22 cellular contexts compared by ENCODE assay signal in the genomic region with DNA sequence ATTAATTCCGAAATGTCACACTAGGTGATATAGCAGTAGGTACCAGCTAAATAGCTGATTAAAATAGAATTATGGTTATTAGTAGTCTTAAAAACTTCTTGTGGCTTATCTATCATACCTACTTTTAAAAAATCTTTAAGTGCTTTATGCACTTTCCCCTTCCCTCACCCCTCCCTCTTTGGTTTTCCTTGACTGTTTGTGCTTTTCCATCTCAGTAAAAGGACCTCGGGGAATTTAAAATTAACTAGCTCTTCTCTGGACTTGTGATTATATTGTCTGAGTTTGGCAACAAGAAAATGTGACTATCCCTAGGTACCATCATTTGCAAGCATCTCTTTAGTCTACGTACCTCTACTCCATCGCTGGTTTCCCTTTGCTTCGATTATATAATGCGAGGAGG. TPM values are rescaled to one million over a fixed set of nuclear protein-coding genes. Genes with fewer than 3 reads are reported as not detected.
DNase-seq lines count a peak whose midpoint lies in the region; ATAC-seq, FAIRE-seq and TF ChIP-seq lines count a peak whose summit lies in the region.
"Had no signal": no experiment of that assay in that cellular context is flagged by ENCODE, and none has a peak within 500 bp of the region (broad histone marks: within the 10 kb centered on the region; RNA-seq: fewer than 3 reads in every experiment).

No MANE protein-coding gene starts in this region.

- H3K9ac ChIP-seq in BLaER1: no peak overlapping the region

- H3K4me3 Mint-ChIP-seq in CD8-positive, alpha-beta T cell: no peak overlapping the region
- no peak overlapping the region for H3K4me3 Mint-ChIP-seq in nephron progenitor cell
- H3K4me3 Mint-ChIP-seq: activated CD8-positive, alpha-beta memory T cell treated with anti-CD3 and anti-CD28 coated beads, Interleukin-2, amount 10 ng/mL, durations not matched to agents 7 days and 5 days; activated naive CD4-positive, alpha-beta T cell treated with anti-CD3 and anti-CD28 coated beads, Interleukin-2, amount 10 ng/mL, durations not matched to agents 7 days and 5 days; CD14-positive monocyte had no signal

- no peak overlapping the region for H3K4me3 ChIP-seq in BLaER1
- no peak overlapping the region for H3K4me3 ChIP-seq in CD8-positive, alpha-beta T cell (ENCODE audit: low read depth, low read length)
- H3K4me3 ChIP-seq: transverse colon had no signal

- no peaks in the 10 kb centered on the region for H3K9me3 Mint-ChIP-seq in CD8-positive, alpha-beta T cell
- H3K9me3 Mint-ChIP-seq in nephron progenitor cell: no peaks in the 10 kb centered on the region
- H3K9me3 Mint-ChIP-seq: activated naive CD4-positive, alpha-beta T cell treated with anti-CD3 and anti-CD28 coated beads, Interleukin-2, amount 10 ng/mL, durations not matched to agents 7 days and 5 days; CD14-positive monocyte; neural crest cell had no signal

- no peak for ATAC-seq in CD8-positive, alpha-beta T cell
- ATAC-seq in HG03175 (IDR thresholded peaks at IDR 0.05; ENCODE audit: unreplicated experiment): no peak
- ATAC-seq: activated CD8-positive, alpha-beta memory T cell treated with anti-CD3 and anti-CD28 coated beads, Interleukin-2, amount 10 ng/mL, durations not matched to agents 7 days and 5 days; sciatic nerve had no signal

- FAIRE-seq in TTC549 (lab: Jason Lieb, UNC): peak; percentile 33
- FAIRE-seq: RCC 7860 had no signal

- peaks cover 100% of the 10 kb centered on the region for H3K36me3 ChIP-seq in BLaER1
- peaks cover 47% of the 10 kb centered on the region for H3K36me3 ChIP-seq in CD8-positive, alpha-beta T cell (ENCODE audit: insufficient read depth, low read length)

- H3K4me2 ChIP-seq in BLaER1: 0 out of 2 replicates have a peak overlapping the region, but pooled peaks have one; percentile 2

- H3K27ac ChIP-seq in BLaER1: no peak overlapping the region
- no peak overlapping the region for H3K27ac ChIP-seq in CD8-positive, alpha-beta T cell (ENCODE audit: low read depth, low read length)

- POLR2A ChIA-PET in CD8-positive, alpha-beta T cell (lab: Charles Lee): interaction anchor here (1.7 to 27.3 kb wide), 3 partner anchors 7 to 12 kb away, joined by 7 to 762 read pairs (median 762); a partner anchor contains a TSS

- H3K9me3 ChIP-seq in BLaER1: no peaks in the 10 kb centered on the region
- no peaks in the 10 kb centered on the region for H3K9me3 ChIP-seq in CD8-positive, alpha-beta T cell (ENCODE audit: low read length)
- H3K9me3 ChIP-seq: transverse colon had no signal

- H4K20me1 ChIP-seq in BLaER1: peaks cover 98% of the 10 kb centered on the region

- TF ChIP-seq CTCF in CD8-positive, alpha-beta T cell (IDR thresholded peaks at IDR 0.05): no peak
- TF ChIP-seq CTCF in nephron progenitor cell (IDR thresholded peaks at IDR 0.05): no peak

- H3K4me1 ChIP-seq in BLaER1: peaks cover 52% of the 10 kb centered on the region
- peaks cover 36% of the 10 kb centered on the region for H3K4me1 ChIP-seq in CD8-positive, alpha-beta T cell (ENCODE audit: insufficient read depth, low read length)

- CTCF ChIA-PET in CD8-positive, alpha-beta T cell (lab: Charles Lee): interaction anchor here (0.9 to 1.7 kb wide), 3 partner anchors 11 to 243 kb away, joined by 3 to 6 read pairs (median 5); a partner anchor contains a TSS

- peak overlapping the region; percentile 79 for H3K27ac Mint-ChIP-seq in CD8-positive, alpha-beta T cell
- H3K27ac Mint-ChIP-seq in nephron progenitor cell: peak overlapping the region; percentile 86
- H3K27ac Mint-ChIP-seq: activated naive CD4-positive, alpha-beta T cell treated with anti-CD3 and anti-CD28 coated beads, Interleukin-2, amount 10 ng/mL, durations not matched to agents 7 days and 5 days had no signal

- no peak for DNase-seq in CD8-positive, alpha-beta T cell
- DNase-seq in nephron progenitor cell: no peak
- DNase-seq in Ammon's horn (ENCODE audit: low spot score): no peak
- DNase-seq in DMS53 treated with DMSO at 0.1 percent for 48 hours (lab: John Stamatoyannopoulos, UW; ENCODE audit: unreplicated experiment): no peak
- DNase-seq: activated CD4-positive, alpha-beta T cell treated with anti-CD3 and anti-CD28 coated beads for 48 hours; activated CD8-positive, alpha-beta memory T cell treated with anti-CD3 and anti-CD28 coated beads, Interleukin-2, amount 10 ng/mL, durations not matched to agents 7 days and 5 days; activated naive CD4-positive, alpha-beta T cell treated with anti-CD3 and anti-CD28 coated beads, Interleukin-2, amount 10 ng/mL, durations not matched to agents 7 days and 5 days; hippocampal formation; mammary epithelial cell; NCI-H1092; NCI-H1694 treated with DMSO at 0.1 percent for 48 hours; NCI-H446 treated with DMSO at 0.1 percent for 48 hours; NCI-H82; SIG-M5; transverse colon had no signal

- peaks cover 66% of the 10 kb centered on the region for H3K4me1 Mint-ChIP-seq in CD8-positive, alpha-beta T cell (ENCODE audit: low read depth)
- no peaks in the 10 kb centered on the region for H3K4me1 Mint-ChIP-seq in nephron progenitor cell
- H3K4me1 Mint-ChIP-seq: CD14-positive monocyte, neural crest cell had no signal

- peaks cover 86% of the 10 kb centered on the region for H3K36me3 Mint-ChIP-seq in CD8-positive, alpha-beta T cell
- H3K36me3 Mint-ChIP-seq in nephron progenitor cell (ENCODE audit: low read depth): peaks cover 84% of the 10 kb centered on the region

- H3K27me3 ChIP-seq in BLaER1: no peaks in the 10 kb centered on the region
- no peaks in the 10 kb centered on the region for H3K27me3 ChIP-seq in CD8-positive, alpha-beta T cell (ENCODE audit: insufficient read depth, low read length)
- H3K27me3 ChIP-seq: transverse colon had no signal

- intact Hi-C loops in CD8-positive, alpha-beta T cell (cut with DNase I, micrococcal nuclease): no loop called here

- no peaks in the 10 kb centered on the region for H3K27me3 Mint-ChIP-seq in CD8-positive, alpha-beta T cell (ENCODE audit: low read depth)
- H3K27me3 Mint-ChIP-seq in nephron progenitor cell (ENCODE audit: low read depth, poor library complexity): no peaks in the 10 kb centered on the region
- H3K27me3 Mint-ChIP-seq: activated CD8-positive, alpha-beta memory T cell treated with anti-CD3 and anti-CD28 coated beads, Interleukin-2, amount 10 ng/mL, durations not matched to agents 7 days and 5 days; activated naive CD4-positive, alpha-beta T cell treated with anti-CD3 and anti-CD28 coated beads, Interleukin-2, amount 10 ng/mL, durations not matched to agents 7 days and 5 days had no signal

RNA-seq across cellular contexts. Expression of a gene that starts 11.2 kb away (rescaled TPM):
- total RNA-seq in CD8-positive, alpha-beta T cell: 10 to 100 TPM; 17.4 to 17.7 TPM

RNA-seq across cellular contexts. Expression of a gene that starts 17.7 kb away (rescaled TPM):
- 100 to 1,000 TPM; 411 to 415 TPM for total RNA-seq in CD8-positive, alpha-beta T cell
